1 cellular context compared by ENCODE assay signal in genomic region chr9:76594764-76595410, GRCh38.
A peak's percentile ranks its signal among the peaks of the same experiment; 100 is the strongest.
TF ChIP-seq lines count a peak whose summit lies in the region.

No MANE protein-coding gene starts in this region.

TF ChIP-seq in H1, 55 proteins besides CTCF, POLR2A, EP300 and RAD21 (continued from another document):
- TF ChIP-seq CHD7 (IDR thresholded peaks at IDR 0.05; ENCODE audit: insufficient replicate concordance, low read length) (peak; percentile 83), KDM1A (IDR thresholded peaks at IDR 0.05; ENCODE audit: borderline replicate concordance, low read length) (peak; percentile 57; the same call in 1 of the 2 replicates), GABPA (IDR thresholded peaks at IDR 0.05; ENCODE audit: borderline replicate concordance, insufficient read depth, low read length) (no peak), FOSL1 (IDR thresholded peaks at IDR 0.05; ENCODE audit: insufficient read depth, low read depth, low read length) (no peak), SP1 (IDR thresholded peaks at IDR 0.05; ENCODE audit: low read depth, low read length) (0 out of 2 replicates have a peak, but pooled peaks have one; percentile 53), ASH2L (IDR thresholded peaks at IDR 0.05; ENCODE audit: low read length) (peak; percentile 70), POU5F1 (IDR thresholded peaks at IDR 0.05; ENCODE audit: low read depth, low read length) (peak; percentile 72; the same call in 1 of the 2 replicates)
